In genomic region chr1:92845908-92846307, GRCh38 we compare ENCODE assay signal across 31 cellular contexts.
"Had no signal": no experiment of that assay in that cellular context is flagged by ENCODE, and none has a peak within 500 bp of the region (broad histone marks: within the 10 kb centered on the region; RNA-seq: fewer than 3 reads in every experiment).

No MANE protein-coding gene starts in this region.

- H3K27me3 Mint-ChIP-seq: activated B cell treated with CpG ODN at 0.5 μM for 24 hours; activated CD4-positive, alpha-beta memory T cell treated with anti-CD3 and anti-CD28 coated beads, Interleukin-2, amount 10 ng/mL, durations not matched to agents 7 days and 5 days; activated CD4-positive, alpha-beta T cell treated with anti-CD3 and anti-CD28 coated beads for 36 hours; activated CD4-positive, alpha-beta T cell treated with anti-CD3 and anti-CD28 coated beads, Interleukin-2, amount 10 ng/mL, durations not matched to agents 24 days and 14 days; activated naive CD4-positive, alpha-beta T cell treated with anti-CD3 and anti-CD28 coated beads, Interleukin-2, amount 50 U/mL, for 24 hours; activated naive CD8-positive, alpha-beta T cell treated with anti-CD3 and anti-CD28 coated beads, Interleukin-2, amount 10 ng/mL, durations not matched to agents 7 days and 5 days; activated T-cell treated with anti-CD3 and anti-CD28 coated beads, Interleukin-2, amount 50 U/mL, for 24 hours; central memory CD8-positive, alpha-beta T cell; dendritic cell treated with granulocyte-macrophage colony-stimulating factor and Interleukin-4, amounts not matched to agents 40 ng/mL and 50 ng/mL, for 4 days; effector memory CD8-positive, alpha-beta T cell; T-helper 17 cell had no signal

- ATAC-seq: activated CD4-positive, alpha-beta T cell treated with anti-CD3 and anti-CD28 coated beads for 36 hours; activated CD4-positive, CD25-positive, alpha-beta regulatory T cell treated with anti-CD3 and anti-CD28 coated beads, Interleukin-2, amount 50 U/mL, for 24 hours; effector memory CD8-positive, alpha-beta T cell; foreskin keratinocyte; gastrocnemius medialis; heart left ventricle; T-helper 17 cell had no signal

- H3K27ac Mint-ChIP-seq: activated B cell treated with CpG ODN at 0.5 μM for 24 hours; activated CD4-positive, alpha-beta memory T cell treated with anti-CD3 and anti-CD28 coated beads, Interleukin-2, amount 10 ng/mL, durations not matched to agents 7 days and 5 days; activated CD4-positive, alpha-beta T cell treated with anti-CD3 and anti-CD28 coated beads for 36 hours; activated CD4-positive, alpha-beta T cell treated with anti-CD3 and anti-CD28 coated beads, Interleukin-2, amount 10 ng/mL, durations not matched to agents 24 days and 14 days; activated naive CD4-positive, alpha-beta T cell treated with anti-CD3 and anti-CD28 coated beads for 36 hours; activated naive CD8-positive, alpha-beta T cell treated with anti-CD3 and anti-CD28 coated beads, Interleukin-2, amount 10 ng/mL, durations not matched to agents 7 days and 5 days; dendritic cell treated with granulocyte-macrophage colony-stimulating factor and Interleukin-4, amounts not matched to agents 40 ng/mL and 50 ng/mL, for 4 days; effector memory CD8-positive, alpha-beta T cell; T-helper 17 cell; T-helper 2 cell treated with Interferon-gamma antibody and Interleukin-4, amounts not matched to agents 5 μg/mL and 100 μg/mL, for 36 hours had no signal

- DNase-seq: activated B cell treated with CpG ODN at 0.5 μM for 24 hours; activated CD4-positive, alpha-beta memory T cell treated with anti-CD3 and anti-CD28 coated beads, Interleukin-2, amount 10 ng/mL, durations not matched to agents 7 days and 5 days; activated CD4-positive, alpha-beta T cell treated with anti-CD3 and anti-CD28 coated beads for 36 hours; activated CD4-positive, alpha-beta T cell treated with anti-CD3 and anti-CD28 coated beads, Interleukin-2, amount 10 ng/mL, durations not matched to agents 24 days and 14 days; activated CD4-positive, alpha-beta T cell treated with anti-CD3 and anti-CD28 coated beads, Interleukin-2, amount 50 U/mL, for 4 hours; activated CD8-positive, alpha-beta memory T cell treated with anti-CD3 and anti-CD28 coated beads, Interleukin-2, amount 50 U/mL, for 48 hours; activated effector memory CD4-positive, alpha-beta T cell treated with anti-CD3 and anti-CD28 coated beads, Interleukin-2, amount 50 U/mL, for 16 hours; activated naive CD4-positive, alpha-beta T cell treated with anti-CD3 and anti-CD28 coated beads for 36 hours; activated naive CD8-positive, alpha-beta T cell treated with anti-CD3 and anti-CD28 coated beads, Interleukin-2, amount 10 ng/mL, durations not matched to agents 7 days and 5 days; activated T-cell treated with anti-CD3 and anti-CD28 coated beads for 4 hours; activated T-cell treated with anti-CD3 and anti-CD28 coated beads, Interleukin-2, amount 50 U/mL, for 24 hours; activated T-cell treated with anti-CD3 and anti-CD28 coated beads, Interleukin-2, amount 50 U/mL, for 72 hours; amniotic stem cell; anterior cingulate cortex; brain microvascular endothelial cell; dorsolateral prefrontal cortex; effector memory CD8-positive, alpha-beta T cell; erythroblast; foreskin keratinocyte; gastrocnemius medialis; glutamatergic neuron; heart left ventricle; T-helper 1 cell; T-helper 17 cell; T1000; WERI-Rb-1 had no signal

- H3K4me3 Mint-ChIP-seq: activated B cell treated with CpG ODN at 0.5 μM for 24 hours; activated CD4-positive, alpha-beta memory T cell treated with anti-CD3 and anti-CD28 coated beads, Interleukin-2, amount 10 ng/mL, durations not matched to agents 7 days and 5 days; activated CD4-positive, alpha-beta T cell treated with anti-CD3 and anti-CD28 coated beads for 36 hours; activated CD4-positive, alpha-beta T cell treated with anti-CD3 and anti-CD28 coated beads, Interleukin-2, amount 10 ng/mL, durations not matched to agents 24 days and 14 days; activated naive CD4-positive, alpha-beta T cell treated with anti-CD3 and anti-CD28 coated beads for 36 hours; activated naive CD4-positive, alpha-beta T cell treated with anti-CD3 and anti-CD28 coated beads, Interleukin-2, amount 50 U/mL, for 24 hours; activated naive CD8-positive, alpha-beta T cell treated with anti-CD3 and anti-CD28 coated beads, Interleukin-2, amount 10 ng/mL, durations not matched to agents 7 days and 5 days; activated T-cell treated with anti-CD3 and anti-CD28 coated beads, Interleukin-2, amount 50 U/mL, for 24 hours; activated T-cell treated with anti-CD3 and anti-CD28 coated beads, Interleukin-2, amount 50 U/mL, for 72 hours; central memory CD8-positive, alpha-beta T cell; dendritic cell treated with granulocyte-macrophage colony-stimulating factor and Interleukin-4, amounts not matched to agents 40 ng/mL and 50 ng/mL, for 4 days; effector memory CD8-positive, alpha-beta T cell; T-helper 17 cell; T-helper 2 cell treated with Interferon-gamma antibody and Interleukin-4, amounts not matched to agents 5 μg/mL and 100 μg/mL, for 36 hours had no signal

- H3K4me1 Mint-ChIP-seq: activated B cell treated with CpG ODN at 0.5 μM for 24 hours had no signal

- H3K9me3 Mint-ChIP-seq: activated B cell treated with CpG ODN at 0.5 μM for 24 hours; activated CD4-positive, alpha-beta memory T cell treated with anti-CD3 and anti-CD28 coated beads, Interleukin-2, amount 10 ng/mL, durations not matched to agents 7 days and 5 days; activated CD4-positive, alpha-beta T cell treated with anti-CD3 and anti-CD28 coated beads, Interleukin-2, amount 10 ng/mL, durations not matched to agents 24 days and 14 days; activated naive CD4-positive, alpha-beta T cell treated with anti-CD3 and anti-CD28 coated beads for 36 hours; activated naive CD4-positive, alpha-beta T cell treated with anti-CD3 and anti-CD28 coated beads, Interleukin-2, amount 50 U/mL, for 24 hours; activated naive CD8-positive, alpha-beta T cell treated with anti-CD3 and anti-CD28 coated beads, Interleukin-2, amount 10 ng/mL, durations not matched to agents 7 days and 5 days; activated T-cell treated with anti-CD3 and anti-CD28 coated beads, Interleukin-2, amount 50 U/mL, for 24 hours; activated T-cell treated with anti-CD3 and anti-CD28 coated beads, Interleukin-2, amount 50 U/mL, for 72 hours; central memory CD8-positive, alpha-beta T cell; dendritic cell treated with granulocyte-macrophage colony-stimulating factor and Interleukin-4, amounts not matched to agents 40 ng/mL and 50 ng/mL, for 4 days; effector memory CD8-positive, alpha-beta T cell; T-helper 2 cell treated with Interferon-gamma antibody and Interleukin-4, amounts not matched to agents 5 μg/mL and 100 μg/mL, for 36 hours had no signal
